ENCODE assay signal across 1 cellular context in the genomic region with DNA sequence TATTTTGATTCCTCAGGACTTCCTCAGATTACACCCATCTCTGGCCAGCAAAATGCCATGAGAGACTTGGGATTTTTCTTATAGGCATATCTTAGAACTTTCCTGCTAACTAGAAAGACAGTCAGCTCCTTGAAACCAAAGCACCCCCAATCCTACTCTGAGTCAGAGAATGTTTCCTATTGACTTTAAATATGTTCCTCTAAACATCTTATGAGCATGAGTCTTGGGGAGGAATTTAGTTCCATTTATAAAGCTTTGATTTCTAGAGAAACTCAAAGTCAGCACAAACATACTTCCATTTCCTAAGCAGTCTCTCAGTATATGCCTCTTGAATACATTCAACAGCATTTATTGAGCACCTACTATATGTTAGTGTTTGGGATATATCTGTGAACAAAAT.
TF ChIP-seq lines count a peak whose summit lies in the region.

No MANE protein-coding gene starts in this region.

TF ChIP-seq in SK-N-SH treated with all-trans-retinoic acid at 6 μM for 48 hours, 23 proteins besides CTCF, POLR2A, EP300 and RAD21 (continued from another document):
- TF ChIP-seq, protein P1, sequence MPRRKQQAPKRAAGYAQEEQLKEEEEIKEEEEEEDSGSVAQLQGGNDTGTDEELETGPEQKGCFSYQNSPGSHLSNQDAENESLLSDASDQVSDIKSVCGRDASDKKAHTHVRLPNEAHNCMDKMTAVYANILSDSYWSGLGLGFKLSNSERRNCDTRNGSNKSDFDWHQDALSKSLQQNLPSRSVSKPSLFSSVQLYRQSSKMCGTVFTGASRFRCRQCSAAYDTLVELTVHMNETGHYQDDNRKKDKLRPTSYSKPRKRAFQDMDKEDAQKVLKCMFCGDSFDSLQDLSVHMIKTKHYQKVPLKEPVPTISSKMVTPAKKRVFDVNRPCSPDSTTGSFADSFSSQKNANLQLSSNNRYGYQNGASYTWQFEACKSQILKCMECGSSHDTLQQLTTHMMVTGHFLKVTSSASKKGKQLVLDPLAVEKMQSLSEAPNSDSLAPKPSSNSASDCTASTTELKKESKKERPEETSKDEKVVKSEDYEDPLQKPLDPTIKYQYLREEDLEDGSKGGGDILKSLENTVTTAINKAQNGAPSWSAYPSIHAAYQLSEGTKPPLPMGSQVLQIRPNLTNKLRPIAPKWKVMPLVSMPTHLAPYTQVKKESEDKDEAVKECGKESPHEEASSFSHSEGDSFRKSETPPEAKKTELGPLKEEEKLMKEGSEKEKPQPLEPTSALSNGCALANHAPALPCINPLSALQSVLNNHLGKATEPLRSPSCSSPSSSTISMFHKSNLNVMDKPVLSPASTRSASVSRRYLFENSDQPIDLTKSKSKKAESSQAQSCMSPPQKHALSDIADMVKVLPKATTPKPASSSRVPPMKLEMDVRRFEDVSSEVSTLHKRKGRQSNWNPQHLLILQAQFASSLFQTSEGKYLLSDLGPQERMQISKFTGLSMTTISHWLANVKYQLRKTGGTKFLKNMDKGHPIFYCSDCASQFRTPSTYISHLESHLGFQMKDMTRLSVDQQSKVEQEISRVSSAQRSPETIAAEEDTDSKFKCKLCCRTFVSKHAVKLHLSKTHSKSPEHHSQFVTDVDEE (CRISPR knock-in tag; IDR thresholded peaks at IDR 0.05): no peak
- TF ChIP-seq ZNF70 (CRISPR knock-in tag; IDR thresholded peaks at IDR 0.05) (no peak), ARNTL (CRISPR knock-in tag; IDR thresholded peaks at IDR 0.05; ENCODE audit: borderline replicate concordance, low read depth) (no peak), ISL1 (CRISPR knock-in tag; IDR thresholded peaks at IDR 0.05) (no peak), ZC3H10 (CRISPR knock-in tag; IDR thresholded peaks at IDR 0.05) (no peak), PPARA (CRISPR knock-in tag; IDR thresholded peaks at IDR 0.05; ENCODE audit: borderline replicate concordance) (no peak), ZFP3 (CRISPR knock-in tag; IDR thresholded peaks at IDR 0.05) (no peak)
